ENCODE assay signal across 11 cellular contexts in the genomic region with DNA sequence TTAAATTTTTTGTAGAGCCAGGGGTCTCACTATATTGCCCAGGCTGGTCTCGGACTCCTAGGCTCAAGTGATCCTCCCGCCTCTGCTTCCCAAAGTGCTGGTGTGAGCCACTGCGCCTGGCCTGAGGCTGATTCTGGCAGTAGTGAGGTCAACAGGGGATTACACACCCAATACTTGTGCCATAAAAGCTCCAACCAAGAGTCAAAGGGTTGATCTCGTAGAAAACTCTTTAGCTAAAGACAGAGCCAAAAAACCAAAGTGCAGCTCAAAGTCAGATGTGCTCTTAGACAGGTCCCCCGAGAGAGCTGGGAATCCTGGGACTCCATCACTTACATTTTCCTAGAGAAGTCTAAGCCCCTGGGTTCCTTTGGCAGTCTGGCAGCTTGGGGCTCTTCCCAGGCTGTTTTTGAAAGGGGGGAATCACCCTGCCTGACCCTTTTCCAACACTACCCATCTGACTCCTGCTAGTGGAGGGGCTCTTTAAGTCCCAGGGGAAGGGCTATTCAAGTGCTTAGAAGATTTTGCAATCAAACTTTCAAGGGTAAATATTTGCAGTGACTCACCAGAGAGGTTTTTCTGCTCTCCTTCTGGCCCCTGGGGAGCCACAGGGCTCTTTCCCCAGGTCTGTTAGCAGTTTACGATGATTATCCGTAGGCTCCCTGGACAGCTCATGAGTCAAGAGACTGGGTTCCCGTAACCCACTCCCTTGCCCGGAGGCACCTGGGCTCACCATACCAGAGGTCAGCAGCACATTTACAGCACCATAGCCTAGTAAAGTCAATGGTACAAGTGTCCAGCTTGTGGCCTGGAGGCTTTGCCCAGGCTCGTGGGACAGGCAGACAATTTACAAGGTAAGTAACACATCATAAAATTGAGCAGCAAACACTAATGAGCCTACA.
DNase-seq lines count a peak whose midpoint lies in the region; ATAC-seq, FAIRE-seq and TF ChIP-seq lines count a peak whose summit lies in the region.
"Had no signal": no experiment of that assay in that cellular context is flagged by ENCODE, and none has a peak within 500 bp of the region (broad histone marks: within the 10 kb centered on the region; RNA-seq: fewer than 3 reads in every experiment).

No MANE protein-coding gene starts in this region.

- H3K4me3 ChIP-seq in cardiac muscle cell (no peak overlapping the region), right atrium auricular region (no peak overlapping the region)

- H3K4me1 Mint-ChIP-seq in T-helper 17 cell: peaks cover 2% of the 10 kb centered on the region
- H3K4me1 Mint-ChIP-seq: activated naive CD8-positive, alpha-beta T cell treated with anti-CD3 and anti-CD28 coated beads, Interleukin-2, amount 10 ng/mL, durations not matched to agents 7 days and 5 days had no signal

- no peaks in the 10 kb centered on the region for H3K9me3 ChIP-seq in cardiac muscle cell (ENCODE audit: low read depth)
- no peaks in the 10 kb centered on the region for H3K9me3 ChIP-seq in right atrium auricular region
- no peaks in the 10 kb centered on the region for H3K9me3 ChIP-seq in T-helper 17 cell (ENCODE audit: control insufficient read depth, low read length, poor library complexity, severe bottlenecking)

- H3K27ac ChIP-seq in cardiac muscle cell (peak overlapping the region; percentile 11), right atrium auricular region (no peak overlapping the region)

- no peaks in the 10 kb centered on the region for H3K36me3 ChIP-seq in cardiac muscle cell
- no peaks in the 10 kb centered on the region for H3K36me3 ChIP-seq in right atrium auricular region

- H3K4me1 ChIP-seq in cardiac muscle cell (ENCODE audit: low read depth) (peaks cover 31% of the 10 kb centered on the region), right atrium auricular region (no peaks in the 10 kb centered on the region)

- no peaks in the 10 kb centered on the region for H3K36me3 Mint-ChIP-seq in T-helper 17 cell (ENCODE audit: low read depth)
- H3K36me3 Mint-ChIP-seq: activated naive CD8-positive, alpha-beta T cell treated with anti-CD3 and anti-CD28 coated beads, Interleukin-2, amount 10 ng/mL, durations not matched to agents 7 days and 5 days had no signal

- DNase-seq in cardiac muscle cell (ENCODE audit: low read depth in 1 of 2, low spot score in 1 of 2) (peak; percentile 5 to 93), right atrium auricular region (ENCODE audit: low spot score) (no peak), RPMI7951 (ENCODE audit: low read depth) (peak; percentile 97), hepatic stellate cell (ENCODE audit: low spot score) (peak; percentile 82), T-helper 17 cell (no peak), NCI-H1092 treated with DMSO at 0.1 percent for 48 hours (lab: John Stamatoyannopoulos, UW) (no peak), GM19240 (ENCODE audit: insufficient read length, low spot score) (no peak), D721Med (ENCODE audit: insufficient read length, low spot score) (no peak)
- DNase-seq: activated naive CD8-positive, alpha-beta T cell treated with anti-CD3 and anti-CD28 coated beads, Interleukin-2, amount 10 ng/mL, durations not matched to agents 7 days and 5 days; DND-41; occipital lobe had no signal

- no peaks in the 10 kb centered on the region for H3K27me3 Mint-ChIP-seq in T-helper 17 cell
- H3K27me3 Mint-ChIP-seq: activated naive CD8-positive, alpha-beta T cell treated with anti-CD3 and anti-CD28 coated beads, Interleukin-2, amount 10 ng/mL, durations not matched to agents 7 days and 5 days had no signal

- FAIRE-seq in D721Med (lab: Jason Lieb, UNC): no peak

- TF ChIP-seq CTCF in cardiac muscle cell (IDR thresholded peaks at IDR 0.05; ENCODE audit: low read depth, low read length): no peak
- TF ChIP-seq CTCF in right atrium auricular region (IDR thresholded peaks at IDR 0.05): no peak
- no peak for TF ChIP-seq CTCF in D721Med (IDR thresholded peaks at IDR 0.05; ENCODE audit: insufficient read depth, missing control alignments)

- no peaks in the 10 kb centered on the region for H3K27me3 ChIP-seq in cardiac muscle cell
- no peaks in the 10 kb centered on the region for H3K27me3 ChIP-seq in right atrium auricular region

- no peak overlapping the region for H3K27ac Mint-ChIP-seq in T-helper 17 cell
- H3K27ac Mint-ChIP-seq: activated naive CD8-positive, alpha-beta T cell treated with anti-CD3 and anti-CD28 coated beads, Interleukin-2, amount 10 ng/mL, durations not matched to agents 7 days and 5 days had no signal

- H3K4me3 Mint-ChIP-seq in T-helper 17 cell: no peak overlapping the region
- H3K4me3 Mint-ChIP-seq: activated naive CD8-positive, alpha-beta T cell treated with anti-CD3 and anti-CD28 coated beads, Interleukin-2, amount 10 ng/mL, durations not matched to agents 7 days and 5 days had no signal

- ATAC-seq in T-helper 17 cell: no peak

Comparison
In these comparisons a context has a peak if more than half of its experiments do, and no peak if none do; other contexts are left out.
1. DNase-seq: peak in cardiac muscle cell (2 of 2), RPMI7951 (single experiment) and hepatic stellate cell (single experiment); none in right atrium auricular region (single experiment), T-helper 17 cell (0 of 3), NCI-H1092 treated with DMSO at 0.1 percent for 48 hours (single experiment), GM19240 (single experiment) and D721Med (single experiment).